ENCODE assay signal across 8 cellular contexts in the genomic region with DNA sequence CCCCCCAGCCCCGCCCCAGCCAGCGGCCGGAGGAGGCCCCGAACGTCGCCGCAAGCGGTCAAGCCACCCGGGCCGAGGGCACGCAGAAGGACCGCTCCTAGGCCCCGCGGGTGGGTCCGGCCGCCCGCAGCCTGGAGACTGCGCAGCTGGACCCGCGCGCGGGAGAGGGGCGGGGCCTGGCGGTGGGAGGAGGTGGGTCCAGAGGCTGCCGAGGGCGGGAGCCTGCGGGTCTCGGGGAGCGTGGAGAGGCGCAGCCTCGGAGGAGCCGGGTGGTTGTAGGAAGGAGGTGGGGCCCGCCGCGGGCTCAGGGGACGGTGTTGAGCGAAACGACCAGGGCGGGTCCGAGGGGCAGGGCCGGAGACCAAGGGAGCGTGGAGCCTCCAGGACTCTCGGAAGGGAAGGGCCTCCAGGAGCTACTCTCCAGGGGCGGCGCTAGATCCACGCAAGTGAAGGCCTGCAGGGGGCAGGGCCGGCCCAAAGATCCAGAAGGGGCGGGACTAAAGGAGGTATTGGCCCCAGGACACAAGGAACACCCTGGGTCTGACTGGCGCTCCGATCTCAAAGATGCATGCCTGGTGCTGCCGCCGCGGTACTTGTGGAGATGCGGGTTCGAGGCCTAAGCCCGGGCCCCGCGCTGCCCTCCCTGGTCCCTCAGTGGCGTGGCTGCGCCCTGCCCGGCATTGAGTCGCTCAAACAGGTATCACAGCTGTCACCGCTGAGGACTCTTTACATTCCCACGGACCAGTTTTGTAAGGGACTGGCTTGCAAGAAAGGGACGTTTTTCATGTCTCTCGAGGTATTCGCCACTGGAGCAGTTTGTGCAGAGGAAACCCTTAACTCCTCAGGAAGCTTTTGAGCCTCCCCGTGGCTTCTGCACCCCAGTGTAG. TPM values are rescaled to one million over a fixed set of nuclear protein-coding genes. Genes with fewer than 3 reads are reported as not detected.
DNase-seq lines count a peak whose midpoint lies in the region; ATAC-seq, FAIRE-seq and TF ChIP-seq lines count a peak whose summit lies in the region.

No MANE protein-coding gene starts in this region.

- peak overlapping the region; percentile 40 for H3K4me3 ChIP-seq in fibroblast of mammary gland (ENCODE audit: control insufficient read depth, low read depth, low read length)

- peaks cover 0 to 15% (median 0%) of the 10 kb centered on the region in 3 donors for H3K36me3 Mint-ChIP-seq in naive thymus-derived CD8-positive, alpha-beta T cell

- H3K27ac Mint-ChIP-seq in naive thymus-derived CD8-positive, alpha-beta T cell: peak overlapping the region in 7 of 10 donors; percentile 69 to 94 (median 85)

- TF ChIP-seq CTCF in D721Med (IDR thresholded peaks at IDR 0.05; ENCODE audit: insufficient read depth, missing control alignments) (peak; percentile 52), fibroblast of mammary gland (conservative IDR thresholded peaks at IDR 0.05; ENCODE audit: control insufficient read depth, insufficient read depth, low read depth, low read length) (peak; percentile 33)

- H3K4me3 Mint-ChIP-seq in naive thymus-derived CD8-positive, alpha-beta T cell: peak overlapping the region; percentile 60 to 95 (median 82)

- POLR2A ChIA-PET in naive thymus-derived CD8-positive, alpha-beta T cell (lab: Charles Lee): interaction anchor here (0.6 to 2.8 kb wide), 20 partner anchors 12 to 318 kb away, joined by 3 to 14 read pairs (median 4); partner anchors contain the start of genes HDAC6, OTUD5, SLC35A2 and TFE3

- H3K4me1 Mint-ChIP-seq in naive thymus-derived CD8-positive, alpha-beta T cell: peaks cover 9 to 32% (median 23%) of the 10 kb centered on the region in 4 donors

- ATAC-seq in GM21515 (IDR thresholded peaks at IDR 0.05; ENCODE audit: unreplicated experiment): peak; percentile 84
- ATAC-seq in naive thymus-derived CD8-positive, alpha-beta T cell: peak; percentile 88 to 90

- no peaks in the 10 kb centered on the region for H3K9me3 Mint-ChIP-seq in naive thymus-derived CD8-positive, alpha-beta T cell

- no peak for FAIRE-seq in D721Med (lab: Jason Lieb, UNC)

- DNase-seq in D721Med (ENCODE audit: insufficient read length, low spot score): peak; percentile 65
- peak; percentile 76 for DNase-seq in HuH-7.5 (ENCODE audit: low spot score)
- DNase-seq in OCI-M1 (lab: John Stamatoyannopoulos, UW): peak; percentile 92
- peak; percentile 83 to 85 for DNase-seq in activated T-cell treated with anti-CD3 and anti-CD28 coated beads, Interleukin-2, amount 50 U/mL, for 48 hours
- peak; percentile 78 for DNase-seq in fibroblast of mammary gland (ENCODE audit: low read depth)
- peak; percentile 53 to 84 (median 72) for DNase-seq in naive thymus-derived CD8-positive, alpha-beta T cell
- DNase-seq in stimulated activated naive CD4-positive, alpha-beta T cell treated with Interleukin-2 at 50 U/mL for 16 hours (lab: John Stamatoyannopoulos, UW): peak; percentile 75

- H3K27me3 Mint-ChIP-seq in naive thymus-derived CD8-positive, alpha-beta T cell: no peaks in the 10 kb centered on the region

RNA-seq across cellular contexts. Expression of gene TIMM17B, which starts 5.9 kb away (rescaled TPM):
- total RNA-seq in naive thymus-derived CD8-positive, alpha-beta T cell: 10 to 100 TPM; 41.2 to 44.8 TPM
- 10 to 100 TPM; 52.9 to 59.1 (median 55.5) TPM for polyA plus RNA-seq in naive thymus-derived CD8-positive, alpha-beta T cell

RNA-seq across cellular contexts. Expression of gene PQBP1, which starts 6.1 kb away (rescaled TPM):
- 10 to 100 TPM; 66.4 to 68.8 TPM for total RNA-seq in naive thymus-derived CD8-positive, alpha-beta T cell
- 100 to 1,000 TPM in 1 of 3 donors, 10 to 100 TPM in 2; 92.7 to 114 (median 94.5) TPM for polyA plus RNA-seq in naive thymus-derived CD8-positive, alpha-beta T cell

RNA-seq across cellular contexts. Expression of gene SLC35A2, which starts 19.8 kb away (rescaled TPM):
- total RNA-seq in naive thymus-derived CD8-positive, alpha-beta T cell: 10 to 100 TPM; 11.4 to 12.7 TPM
- polyA plus RNA-seq in naive thymus-derived CD8-positive, alpha-beta T cell: 1 to 10 TPM; 6.8 to 8.1 (median 7.3) TPM

RNA-seq across cellular contexts. Expression of gene PIM2, which starts 27.2 kb away (rescaled TPM):
- 100 to 1,000 TPM; 126 to 132 TPM for total RNA-seq in naive thymus-derived CD8-positive, alpha-beta T cell
- polyA plus RNA-seq in naive thymus-derived CD8-positive, alpha-beta T cell: 100 to 1,000 TPM; 170 to 331 (median 313) TPM

RNA-seq across cellular contexts. Expression of gene PCSK1N, which starts 56.2 kb away (rescaled TPM):
- 1 to 10 TPM; 3.6 to 4.9 TPM for total RNA-seq in naive thymus-derived CD8-positive, alpha-beta T cell
- 10 to 100 TPM; 12.6 to 28.0 (median 19.9) TPM for polyA plus RNA-seq in naive thymus-derived CD8-positive, alpha-beta T cell

Comparison
In these comparisons a context has a peak if more than half of its experiments do, and no peak if none do; other contexts are left out.
1. Peak in every context shown above with its lines: DNase-seq, ATAC-seq and H3K4me3 ChIP-seq.